Comparison of ENCODE assay signal across 12 cellular contexts in genomic region chr1:202835548-202836072, GRCh38. TPM values are rescaled to one million over a fixed set of nuclear protein-coding genes. Genes with fewer than 3 reads are reported as not detected.
DNase-seq lines count a peak whose midpoint lies in the region; ATAC-seq lines count a peak whose summit lies in the region.
"Had no signal": no experiment of that assay in that cellular context is flagged by ENCODE, and none has a peak within 500 bp of the region (broad histone marks: within the 10 kb centered on the region; RNA-seq: fewer than 3 reads in every experiment).

No MANE protein-coding gene starts in this region.

- ATAC-seq in T-cell (replicated peaks in 1 of 4) = peak; percentile 74 to 92 (median 80)
- peak; percentile 61 for ATAC-seq in stimulated activated naive CD8-positive, alpha-beta T cell treated with anti-CD3 and anti-CD28 coated beads, Interleukin-15, Interleukin-2, amounts not matched to agents 100 U/mL and 50 U/mL, for 24 hours
- ATAC-seq in HG02840 (IDR thresholded peaks at IDR 0.05; ENCODE audit: low FRiP score, unreplicated experiment) = no peak

- H3K36me3 Mint-ChIP-seq in T-cell = no peaks in the 10 kb centered on the region

- H3K4me3 Mint-ChIP-seq in T-cell = peak overlapping the region in 1 of 3 donors; percentile 55

- no peaks in the 10 kb centered on the region for H3K27me3 Mint-ChIP-seq in T-cell

- H3K9me3 Mint-ChIP-seq in T-cell = no peaks in the 10 kb centered on the region

- DNase-seq in activated gamma-delta T cell treated with Interleukin-2 at 50 U/mL for 16 hours (peak; percentile 20), activated gamma-delta T cell (lab: John Stamatoyannopoulos, UW) (no peak), T-cell (peak in 22 of 34 experiments; percentile 4 to 36 (median 17)), middle frontal gyrus (ENCODE audit: extremely low spot score, low spot score) (no peak)
- peak; percentile 54 for DNase-seq in central memory CD4-positive, alpha-beta T cell
- peak; percentile 23 for DNase-seq in stimulated activated naive CD8-positive, alpha-beta T cell treated with anti-CD3 and anti-CD28 coated beads, Interleukin-15, Interleukin-2, amounts not matched to agents 100 U/mL and 50 U/mL, for 24 hours
- DNase-seq in activated CD4-positive, CD25-positive, alpha-beta regulatory T cell (lab: John Stamatoyannopoulos, UW) = no peak
- DNase-seq: left cardiac atrium, NCI-H1694 treated with DMSO at 0.1 percent for 48 hours had no signal

- H3K27ac Mint-ChIP-seq in T-cell = peak overlapping the region; percentile 15 to 16

- POLR2A ChIA-PET in T-cell (lab: Charles Lee) = no interaction called here

- CTCF ChIA-PET in T-cell (lab: Charles Lee) = interaction anchor here in 1 of 2 donors (0.6 kb wide), 1 partner anchor 146 kb away, joined by 5 read pairs; no protein-coding TSS in a partner anchor

- peaks cover 29 to 37% (median 36%) of the 10 kb centered on the region in 3 donors for H3K4me1 Mint-ChIP-seq in T-cell

RNA-seq across cellular contexts. Expression of gene PCAT6, which starts 24.9 kb away (rescaled TPM):
- 1 to 10 TPM in 2 of 5 donors, under 1 TPM in 2, not detected in 1; 0.44 to 1.5 (median 0.79) TPM for total RNA-seq in T-cell
- total RNA-seq: bronchial epithelial cell, tibial nerve had no signal

RNA-seq across cellular contexts. Expression of gene KDM5B, which starts 27.4 kb away (rescaled TPM):
- total RNA-seq in T-cell = 10 to 100 TPM; 46.3 to 71.7 (median 56.5) TPM

RNA-seq across cellular contexts. Expression of gene RABIF, which starts 53.3 kb away (rescaled TPM):
- 10 to 100 TPM in 4 of 5 donors, 1 to 10 TPM in 1; 9.2 to 18.3 (median 15.6) TPM for total RNA-seq in T-cell

Comparison
In these comparisons a context has a peak if more than half of its experiments do, and no peak if none do; other contexts are left out.
1. DNase-seq: peak in activated gamma-delta T cell treated with Interleukin-2 at 50 U/mL for 16 hours (single experiment), T-cell (22 of 34), central memory CD4-positive, alpha-beta T cell (single experiment) and stimulated activated naive CD8-positive, alpha-beta T cell treated with anti-CD3 and anti-CD28 coated beads, Interleukin-15, Interleukin-2, amounts not matched to agents 100 U/mL and 50 U/mL, for 24 hours (single experiment); none in activated gamma-delta T cell (single experiment), activated CD4-positive, CD25-positive, alpha-beta regulatory T cell (0 of 4) and middle frontal gyrus (single experiment).